ENCODE assay signal across 9 cellular contexts in the genomic region with DNA sequence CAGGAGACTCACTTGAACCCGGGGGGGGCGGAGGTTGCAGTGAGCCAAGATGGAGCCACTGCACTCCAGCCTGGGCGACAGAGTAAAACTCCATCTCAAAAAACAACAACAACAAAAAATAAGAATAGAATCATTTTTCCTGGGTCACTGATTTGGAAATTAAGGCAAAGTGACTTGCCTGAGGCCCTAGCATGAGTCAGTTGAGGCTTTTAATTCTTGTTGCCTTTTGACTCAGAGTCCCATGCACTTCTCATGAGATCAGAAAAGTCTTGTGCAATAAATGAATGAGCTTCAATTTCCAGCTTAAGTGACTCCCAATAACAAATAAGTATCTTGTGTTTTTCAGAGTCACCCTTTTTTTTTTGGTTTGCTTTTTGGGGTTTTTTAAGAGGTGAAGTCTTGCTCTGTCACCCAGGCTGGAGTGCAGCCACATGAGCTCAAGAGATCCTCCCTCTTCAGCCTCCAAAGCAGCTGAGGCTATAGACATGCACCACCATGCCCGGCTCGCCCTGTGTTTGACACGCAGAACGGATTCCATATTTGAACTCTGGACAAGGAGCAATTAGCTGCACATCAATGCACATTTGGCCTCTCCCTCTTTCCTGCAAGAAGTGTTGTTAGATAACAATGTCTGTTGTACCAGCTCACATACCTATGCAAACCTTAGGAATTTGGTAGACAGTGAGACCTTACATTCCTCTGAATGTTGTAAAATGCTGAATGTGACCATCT. TPM values are rescaled to one million over a fixed set of nuclear protein-coding genes. Genes with fewer than 3 reads are reported as not detected.
DNase-seq lines count a peak whose midpoint lies in the region; ATAC-seq, FAIRE-seq and TF ChIP-seq lines count a peak whose summit lies in the region.
"Had no signal": no experiment of that assay in that cellular context is flagged by ENCODE, and none has a peak within 500 bp of the region (broad histone marks: within the 10 kb centered on the region; RNA-seq: fewer than 3 reads in every experiment).

No MANE protein-coding gene starts in this region.

- ATAC-seq in A549 (peak; percentile 27 to 66; a peak in 2 of 6 replicates), omental fat pad (ENCODE audit: low FRiP score) (no peak), heart left ventricle (no peak)

- H3K4me1 ChIP-seq in A549 (peaks cover 36% of the 10 kb centered on the region), heart left ventricle (peaks cover 0 to 60% (median 10%) of the 10 kb centered on the region in 12 donors)

- 71% methylated on average over 7 of the region's 7 CpGs for WGBS in A549 (ENCODE audit: missing lambda C conversion rate)
- WGBS in heart left ventricle, 4 donors: 85 to 96% (median 91%) methylated on average over 7 of the region's 7 CpGs

- peak; percentile 18 to 48 for DNase-seq in A549 (ENCODE audit: low read depth in 1 of 2, low spot score in 1 of 2)
- DNase-seq in GM19239 (ENCODE audit: insufficient read length, low spot score): no peak
- DNase-seq in amniotic stem cell (lab: John Stamatoyannopoulos, UW): peak; percentile 92
- peak; percentile 19 for DNase-seq in left kidney (ENCODE audit: low read depth, low spot score)
- no peak for DNase-seq in NCI-H2029 treated with DMSO at 0.1 percent for 48 hours (lab: John Stamatoyannopoulos, UW)
- DNase-seq in NCI-H446 treated with DMSO at 0.1 percent for 48 hours (lab: John Stamatoyannopoulos, UW): no peak
- no peak for DNase-seq in omental fat pad (ENCODE audit: low spot score)
- no peak for DNase-seq in heart left ventricle
- DNase-seq: activated CD4-positive, CD25-positive, alpha-beta regulatory T cell had no signal

- H3K27ac ChIP-seq in A549: peak overlapping the region; percentile 49 to 68; a peak in 5 of 6 replicates
- H3K27ac ChIP-seq in heart left ventricle: peak overlapping the region in 5 of 12 donors; percentile 35 to 95 (median 65)

- no peak for TF ChIP-seq RAD21 in A549 (conservative IDR thresholded peaks at IDR 0.05 in 1 of 2, IDR thresholded peaks at IDR 0.05 in 1 of 2)

- no peak for TF ChIP-seq EP300 in A549 (IDR thresholded peaks at IDR 0.05)

- H3K9me3 ChIP-seq in A549 (no peaks in the 10 kb centered on the region), heart left ventricle (no peaks in the 10 kb centered on the region)

- no peaks in the 10 kb centered on the region for H3K36me3 ChIP-seq in heart left ventricle

- H3K27me3 ChIP-seq in heart left ventricle: no peaks in the 10 kb centered on the region

- FAIRE-seq in A549 (lab: Jason Lieb, UNC): no peak
- peak; percentile 44 for FAIRE-seq in GM19239 (lab: Jason Lieb, UNC)

- H3K4me3 ChIP-seq in A549: no peak overlapping the region
- no peak overlapping the region for H3K4me3 ChIP-seq in heart left ventricle

- POLR2A ChIA-PET in A549 (lab: Yijun Ruan, JAX): interaction anchor here (0.5 kb wide), 1 partner anchor 108 kb away, joined by 4 read pairs; no protein-coding TSS in a partner anchor

- intact Hi-C loops in heart left ventricle (cut with DNase I): loop anchor here in 2 of 10 donors (5.0 to 10.0 kb wide), 2 partner anchors 54 to 63 kb away; a partner anchor contains a TSS

- peak overlapping the region; percentile 34 for H3K4me2 ChIP-seq in A549

- TF ChIP-seq CTCF in A549 (IDR thresholded peaks at IDR 0.05): no peak
- no peak for TF ChIP-seq CTCF in omental fat pad (IDR thresholded peaks at IDR 0.05)
- TF ChIP-seq CTCF in heart left ventricle (IDR thresholded peaks at IDR 0.05): no peak

- CTCF ChIA-PET in A549 (lab: Yijun Ruan, JAX): interaction anchor here (0.7 kb wide), 1 partner anchor 61 kb away, joined by 4 read pairs; no protein-coding TSS in a partner anchor

- TF ChIP-seq POLR2A in A549 (IDR thresholded peaks at IDR 0.05; ENCODE audit: low read length): no peak
- no peak for TF ChIP-seq POLR2A in heart left ventricle (IDR thresholded peaks at IDR 0.05)

TF ChIP-seq in A549, 52 proteins besides CTCF, POLR2A, EP300 and RAD21:
- TF ChIP-seq GATA3 (IDR thresholded peaks at IDR 0.05; ENCODE audit: borderline replicate concordance) (no peak), CEBPB (IDR thresholded peaks at IDR 0.05) (peak; percentile 51 to 69; a peak in 2 of 4 replicates), SREBF2 (IDR thresholded peaks at IDR 0.05) (no peak), MAZ (IDR thresholded peaks at IDR 0.05; ENCODE audit: borderline replicate concordance, low read depth, low read length) (no peak), JUNB (IDR thresholded peaks at IDR 0.05) (peak; percentile 54), NPAS2 (CRISPR knock-in tag; IDR thresholded peaks at IDR 0.05; ENCODE audit: borderline replicate concordance) (no peak), CHD2 (IDR thresholded peaks at IDR 0.05; ENCODE audit: low read length, partially characterized antibody) (no peak), CHD4 (IDR thresholded peaks at IDR 0.05; ENCODE audit: borderline replicate concordance) (no peak), EHMT2 (IDR thresholded peaks at IDR 0.05; ENCODE audit: low read depth) (no peak), RCOR1 (IDR thresholded peaks at IDR 0.05; ENCODE audit: low read depth, low read length) (no peak), HOXA7 (CRISPR knock-in tag; IDR thresholded peaks at IDR 0.05) (no peak), TFCP2L1 (CRISPR knock-in tag; IDR thresholded peaks at IDR 0.05) (no peak), ESRRA (IDR thresholded peaks at IDR 0.05; ENCODE audit: borderline replicate concordance, low read length) (no peak), FOSL2 (IDR thresholded peaks at IDR 0.05) (0 out of 2 replicates have a peak, but pooled peaks have one; percentile 26), FOSL2 (CRISPR knock-in tag; IDR thresholded peaks at IDR 0.05) (peak; percentile 72)
- TF ChIP-seq, protein P1, sequence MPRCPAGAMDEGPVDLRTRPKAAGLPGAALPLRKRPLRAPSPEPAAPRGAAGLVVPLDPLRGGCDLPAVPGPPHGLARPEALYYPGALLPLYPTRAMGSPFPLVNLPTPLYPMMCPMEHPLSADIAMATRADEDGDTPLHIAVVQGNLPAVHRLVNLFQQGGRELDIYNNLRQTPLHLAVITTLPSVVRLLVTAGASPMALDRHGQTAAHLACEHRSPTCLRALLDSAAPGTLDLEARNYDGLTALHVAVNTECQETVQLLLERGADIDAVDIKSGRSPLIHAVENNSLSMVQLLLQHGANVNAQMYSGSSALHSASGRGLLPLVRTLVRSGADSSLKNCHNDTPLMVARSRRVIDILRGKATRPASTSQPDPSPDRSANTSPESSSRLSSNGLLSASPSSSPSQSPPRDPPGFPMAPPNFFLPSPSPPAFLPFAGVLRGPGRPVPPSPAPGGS (IDR thresholded peaks at IDR 0.05): no peak
- TF ChIP-seq, protein P2, sequence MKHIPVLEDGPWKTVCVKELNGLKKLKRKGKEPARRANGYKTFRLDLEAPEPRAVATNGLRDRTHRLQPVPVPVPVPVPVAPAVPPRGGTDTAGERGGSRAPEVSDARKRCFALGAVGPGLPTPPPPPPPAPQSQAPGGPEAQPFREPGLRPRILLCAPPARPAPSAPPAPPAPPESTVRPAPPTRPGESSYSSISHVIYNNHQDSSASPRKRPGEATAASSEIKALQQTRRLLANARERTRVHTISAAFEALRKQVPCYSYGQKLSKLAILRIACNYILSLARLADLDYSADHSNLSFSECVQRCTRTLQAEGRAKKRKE (CRISPR knock-in tag; IDR thresholded peaks at IDR 0.05; ENCODE audit: low read depth): no peak
- TF ChIP-seq, protein P3, sequence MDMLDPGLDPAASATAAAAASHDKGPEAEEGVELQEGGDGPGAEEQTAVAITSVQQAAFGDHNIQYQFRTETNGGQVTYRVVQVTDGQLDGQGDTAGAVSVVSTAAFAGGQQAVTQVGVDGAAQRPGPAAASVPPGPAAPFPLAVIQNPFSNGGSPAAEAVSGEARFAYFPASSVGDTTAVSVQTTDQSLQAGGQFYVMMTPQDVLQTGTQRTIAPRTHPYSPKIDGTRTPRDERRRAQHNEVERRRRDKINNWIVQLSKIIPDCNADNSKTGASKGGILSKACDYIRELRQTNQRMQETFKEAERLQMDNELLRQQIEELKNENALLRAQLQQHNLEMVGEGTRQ (IDR thresholded peaks at IDR 0.05): no peak

RNA-seq across cellular contexts. Expression of a gene that starts 3.3 kb away (rescaled TPM):
- polyA plus RNA-seq in A549 (2011; rRNA removed): 14.7 and 19.4 TPM in 2 replicates
- 25.4 and 30.6 TPM in 2 replicates for polyA plus RNA-seq in A549 (2012; cell fraction: cytosol; rRNA removed)
- 57.6 and 64.6 TPM in 2 replicates for polyA plus RNA-seq in A549 (2012; cell fraction: nucleus; rRNA removed)
- 20.0 to 21.8 TPM (median 21.5 TPM) in 3 replicates for polyA plus RNA-seq in A549 (2017; fragmentation: RNase III; extraction: RNeasy Plus Mini Kit Qiagen cat#74134 plus additional on column Dnase treatment)
- polyA minus RNA-seq in A549 (2011; rRNA and poly(A)+ RNA removed): 29.1 and 30.6 TPM in 2 replicates
- 10 to 100 TPM; 34.4 to 81.1 (median 50.0) TPM for total RNA-seq in omental fat pad
- total RNA-seq in heart left ventricle: 100 to 1,000 TPM in 2 of 9 donors, 10 to 100 TPM in 7; 69.9 to 150 (median 84.4) TPM
- 100 to 1,000 TPM in 1 of 2 donors, 10 to 100 TPM in 1; 83.1 to 104 TPM for polyA plus RNA-seq in heart left ventricle

RNA-seq across cellular contexts. Expression of a gene that starts 55.3 kb away (rescaled TPM):
- polyA plus RNA-seq in A549 (2011; rRNA removed): 0.12 and 0.19 TPM in 2 replicates
- 0.19 and 0.22 TPM in 2 replicates for polyA plus RNA-seq in A549 (2012; cell fraction: cytosol; rRNA removed)
- polyA plus RNA-seq in A549 (2012; cell fraction: nucleus; rRNA removed): 1.2 and 2.0 TPM in 2 replicates
- polyA plus RNA-seq in A549 (2017; fragmentation: RNase III; extraction: RNeasy Plus Mini Kit Qiagen cat#74134 plus additional on column Dnase treatment): 0.19 to 0.31 TPM (median 0.26 TPM) in 3 replicates
- polyA minus RNA-seq in A549 (2011; rRNA and poly(A)+ RNA removed): not detected in 2 replicates
- total RNA-seq in omental fat pad: 10 to 100 TPM in 1 of 4 donors, 1 to 10 TPM in 2, under 1 TPM in 1; 0.82 to 13.1 (median 2.0) TPM
- 10 to 100 TPM in 6 of 9 donors, 1 to 10 TPM in 3; 4.8 to 71.2 (median 17.8) TPM for total RNA-seq in heart left ventricle
- polyA plus RNA-seq in heart left ventricle: 10 to 100 TPM in 1 of 2 donors, 1 to 10 TPM in 1; 1.6 to 25.9 TPM

Comparison
In these comparisons a context has a peak if more than half of its experiments do, and no peak if none do; other contexts are left out.
1. ATAC-seq: peak in A549 (2 of 2); none in omental fat pad (single experiment) and heart left ventricle (0 of 4).
2. DNase-seq: peak in A549 (2 of 2), amniotic stem cell (single experiment) and left kidney (single experiment); none in GM19239 (single experiment), NCI-H2029 treated with DMSO at 0.1 percent for 48 hours (single experiment), NCI-H446 treated with DMSO at 0.1 percent for 48 hours (single experiment), omental fat pad (single experiment) and heart left ventricle (0 of 5).